In the genomic region with DNA sequence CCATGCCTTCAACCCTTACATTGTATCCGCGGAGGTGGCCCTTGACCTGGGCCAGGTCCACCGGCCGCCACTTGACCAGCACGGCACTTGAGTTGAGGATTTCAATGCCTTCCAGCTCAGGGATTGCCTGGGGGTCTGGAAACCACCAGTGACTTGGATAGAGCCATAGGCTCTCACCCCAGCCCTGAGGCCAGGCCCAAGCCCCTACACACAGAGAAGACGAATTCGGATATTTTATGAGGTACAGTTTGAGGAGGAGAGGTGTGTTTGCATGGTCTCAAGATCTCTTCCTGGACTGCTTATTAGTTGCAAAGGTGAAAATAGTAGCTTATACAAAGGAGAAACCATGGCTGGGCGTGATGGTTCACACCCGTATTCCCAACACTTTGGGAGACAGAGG, we compare ENCODE assay signal across 1 cellular context.
TF ChIP-seq lines count a peak whose summit lies in the region.

No MANE protein-coding gene starts in this region.

TF ChIP-seq in GM23338, 12 proteins besides CTCF, POLR2A, EP300 and RAD21:
- no peak for TF ChIP-seq EZH2phosphoT487 (IDR thresholded peaks at IDR 0.05; ENCODE audit: unreplicated experiment)
- no peak for TF ChIP-seq ZNF462 (CRISPR knock-in tag; IDR thresholded peaks at IDR 0.05)
- no peak for TF ChIP-seq JUNB (IDR thresholded peaks at IDR 0.05; ENCODE audit: unreplicated experiment)
- no peak for TF ChIP-seq NANOG (IDR thresholded peaks at IDR 0.05; ENCODE audit: borderline replicate concordance)
- no peak for TF ChIP-seq ZNF114 (CRISPR knock-in tag; IDR thresholded peaks at IDR 0.05)
- no peak for TF ChIP-seq STAT1 (IDR thresholded peaks at IDR 0.05; ENCODE audit: unreplicated experiment)
- no peak for TF ChIP-seq CREB1 (CRISPR knock-in tag; IDR thresholded peaks at IDR 0.05; ENCODE audit: low read depth)
- no peak for TF ChIP-seq ZNF331 (CRISPR knock-in tag; IDR thresholded peaks at IDR 0.05; ENCODE audit: low read depth)
- TF ChIP-seq, protein P1, sequence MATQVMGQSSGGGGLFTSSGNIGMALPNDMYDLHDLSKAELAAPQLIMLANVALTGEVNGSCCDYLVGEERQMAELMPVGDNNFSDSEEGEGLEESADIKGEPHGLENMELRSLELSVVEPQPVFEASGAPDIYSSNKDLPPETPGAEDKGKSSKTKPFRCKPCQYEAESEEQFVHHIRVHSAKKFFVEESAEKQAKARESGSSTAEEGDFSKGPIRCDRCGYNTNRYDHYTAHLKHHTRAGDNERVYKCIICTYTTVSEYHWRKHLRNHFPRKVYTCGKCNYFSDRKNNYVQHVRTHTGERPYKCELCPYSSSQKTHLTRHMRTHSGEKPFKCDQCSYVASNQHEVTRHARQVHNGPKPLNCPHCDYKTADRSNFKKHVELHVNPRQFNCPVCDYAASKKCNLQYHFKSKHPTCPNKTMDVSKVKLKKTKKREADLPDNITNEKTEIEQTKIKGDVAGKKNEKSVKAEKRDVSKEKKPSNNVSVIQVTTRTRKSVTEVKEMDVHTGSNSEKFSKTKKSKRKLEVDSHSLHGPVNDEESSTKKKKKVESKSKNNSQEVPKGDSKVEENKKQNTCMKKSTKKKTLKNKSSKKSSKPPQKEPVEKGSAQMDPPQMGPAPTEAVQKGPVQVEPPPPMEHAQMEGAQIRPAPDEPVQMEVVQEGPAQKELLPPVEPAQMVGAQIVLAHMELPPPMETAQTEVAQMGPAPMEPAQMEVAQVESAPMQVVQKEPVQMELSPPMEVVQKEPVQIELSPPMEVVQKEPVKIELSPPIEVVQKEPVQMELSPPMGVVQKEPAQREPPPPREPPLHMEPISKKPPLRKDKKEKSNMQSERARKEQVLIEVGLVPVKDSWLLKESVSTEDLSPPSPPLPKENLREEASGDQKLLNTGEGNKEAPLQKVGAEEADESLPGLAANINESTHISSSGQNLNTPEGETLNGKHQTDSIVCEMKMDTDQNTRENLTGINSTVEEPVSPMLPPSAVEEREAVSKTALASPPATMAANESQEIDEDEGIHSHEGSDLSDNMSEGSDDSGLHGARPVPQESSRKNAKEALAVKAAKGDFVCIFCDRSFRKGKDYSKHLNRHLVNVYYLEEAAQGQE (IDR thresholded peaks at IDR 0.05; ENCODE audit: unreplicated experiment): no peak
TF ChIP-seq in GM23338: peak in this region for 0.
